Comparison of ENCODE assay signal across 8 cellular contexts in genomic region chr17:4986951-4987766, GRCh38. TPM values are rescaled to one million over a fixed set of nuclear protein-coding genes. Genes with fewer than 3 reads are reported as not detected.
DNase-seq lines count a peak whose midpoint lies in the region; ATAC-seq and TF ChIP-seq lines count a peak whose summit lies in the region.

A gene with protein sequence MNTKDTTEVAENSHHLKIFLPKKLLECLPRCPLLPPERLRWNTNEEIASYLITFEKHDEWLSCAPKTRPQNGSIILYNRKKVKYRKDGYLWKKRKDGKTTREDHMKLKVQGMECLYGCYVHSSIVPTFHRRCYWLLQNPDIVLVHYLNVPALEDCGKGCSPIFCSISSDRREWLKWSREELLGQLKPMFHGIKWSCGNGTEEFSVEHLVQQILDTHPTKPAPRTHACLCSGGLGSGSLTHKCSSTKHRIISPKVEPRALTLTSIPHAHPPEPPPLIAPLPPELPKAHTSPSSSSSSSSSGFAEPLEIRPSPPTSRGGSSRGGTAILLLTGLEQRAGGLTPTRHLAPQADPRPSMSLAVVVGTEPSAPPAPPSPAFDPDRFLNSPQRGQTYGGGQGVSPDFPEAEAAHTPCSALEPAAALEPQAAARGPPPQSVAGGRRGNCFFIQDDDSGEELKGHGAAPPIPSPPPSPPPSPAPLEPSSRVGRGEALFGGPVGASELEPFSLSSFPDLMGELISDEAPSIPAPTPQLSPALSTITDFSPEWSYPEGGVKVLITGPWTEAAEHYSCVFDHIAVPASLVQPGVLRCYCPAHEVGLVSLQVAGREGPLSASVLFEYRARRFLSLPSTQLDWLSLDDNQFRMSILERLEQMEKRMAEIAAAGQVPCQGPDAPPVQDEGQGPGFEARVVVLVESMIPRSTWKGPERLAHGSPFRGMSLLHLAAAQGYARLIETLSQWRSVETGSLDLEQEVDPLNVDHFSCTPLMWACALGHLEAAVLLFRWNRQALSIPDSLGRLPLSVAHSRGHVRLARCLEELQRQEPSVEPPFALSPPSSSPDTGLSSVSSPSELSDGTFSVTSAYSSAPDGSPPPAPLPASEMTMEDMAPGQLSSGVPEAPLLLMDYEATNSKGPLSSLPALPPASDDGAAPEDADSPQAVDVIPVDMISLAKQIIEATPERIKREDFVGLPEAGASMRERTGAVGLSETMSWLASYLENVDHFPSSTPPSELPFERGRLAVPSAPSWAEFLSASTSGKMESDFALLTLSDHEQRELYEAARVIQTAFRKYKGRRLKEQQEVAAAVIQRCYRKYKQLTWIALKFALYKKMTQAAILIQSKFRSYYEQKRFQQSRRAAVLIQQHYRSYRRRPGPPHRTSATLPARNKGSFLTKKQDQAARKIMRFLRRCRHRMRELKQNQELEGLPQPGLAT (minus strand): TSS chr17:4987675. CDS start chr17:4986222, 1,453 bp downstream.

- H3K27ac ChIP-seq in neural progenitor cell: no peak within 1 kb of the TSS

- peaks cover 18% of the 10 kb centered on the region for H3F3A ChIP-seq in neural progenitor cell (ENCODE audit: low read depth)

- DNase-seq in DMS53 (lab: John Stamatoyannopoulos, UW): peak; percentile 76
- peak; percentile 51 to 58 for DNase-seq in Kasumi-1 (lab: John Stamatoyannopoulos, UW)
- DNase-seq in activated gamma-delta T cell (lab: John Stamatoyannopoulos, UW): peak; percentile 87
- DNase-seq in foreskin fibroblast: peak; percentile 71 to 92
- peak; percentile 87 for DNase-seq in neural progenitor cell (ENCODE audit: low spot score)

- peaks cover 6% of the 10 kb centered on the region for H3K4me1 ChIP-seq in neural progenitor cell

- H3K27ac Mint-ChIP-seq in neural progenitor cell: peak within 1 kb of the TSS; percentile 37

- no peaks in the 10 kb centered on the region for H4K20me1 ChIP-seq in neural progenitor cell (ENCODE audit: low read depth)

- H3K27me3 Mint-ChIP-seq in neural progenitor cell (ENCODE audit: insufficient read depth, low read depth): peaks cover 17% of the 10 kb centered on the region

- H3K36me3 Mint-ChIP-seq in neural progenitor cell: no peaks in the 10 kb centered on the region

- ATAC-seq in GM21717 (IDR thresholded peaks at IDR 0.05; ENCODE audit: unreplicated experiment): peak; percentile 63

- H3K79me2 ChIP-seq in neural progenitor cell (ENCODE audit: low read depth): no peaks in the 10 kb centered on the region

- peaks cover 25% of the 10 kb centered on the region for H3K4me1 Mint-ChIP-seq in neural progenitor cell

- TF ChIP-seq CTCF in foreskin fibroblast (IDR thresholded peaks at IDR 0.05; ENCODE audit: low read depth, low read length) (peak; percentile 63), neural progenitor cell (IDR thresholded peaks at IDR 0.05) (peak; percentile 70), subcutaneous adipose tissue (IDR thresholded peaks at IDR 0.05; ENCODE audit: low read depth) (no peak)

- no peaks in the 10 kb centered on the region for H3K9me3 ChIP-seq in neural progenitor cell (ENCODE audit: low read depth)

- H3K36me3 ChIP-seq in neural progenitor cell: no peaks in the 10 kb centered on the region

- H3K9ac ChIP-seq in neural progenitor cell: peak within 1 kb of the TSS; percentile 29

- H3K27me3 ChIP-seq in neural progenitor cell: peaks cover 42% of the 10 kb centered on the region

- H3K4me3 ChIP-seq in foreskin fibroblast (ENCODE audit: low read depth in 1 of 2, low read length in 2 of 2) (peak within 1 kb of the TSS; percentile 64 to 90), neural progenitor cell (peak within 1 kb of the TSS; percentile 69)

- TF ChIP-seq POLR2A in Raji (IDR thresholded peaks at IDR 0.05; ENCODE audit: insufficient read depth, low read depth, low read length): peak; percentile 84

- peak within 1 kb of the TSS; percentile 94 for H3K4me2 ChIP-seq in neural progenitor cell

- H2AFZ ChIP-seq in neural progenitor cell (replicated peaks): peak within 1 kb of the TSS; percentile 92

- H3K4me3 Mint-ChIP-seq in neural progenitor cell: peak within 1 kb of the TSS; percentile 87

- H3K9me3 Mint-ChIP-seq in neural progenitor cell: no peaks in the 10 kb centered on the region

RNA-seq across cellular contexts. Expression of the gene that starts here (rescaled TPM):
- 0.34 and 1.8 TPM in 2 replicates for total RNA-seq in neural progenitor cell (ENCODE audit: low replicate concordance)
- 10 to 100 TPM; 11.4 to 21.9 (median 17.5) TPM for total RNA-seq in subcutaneous adipose tissue
